Comparison of ENCODE assay signal across 9 cellular contexts in the genomic region with DNA sequence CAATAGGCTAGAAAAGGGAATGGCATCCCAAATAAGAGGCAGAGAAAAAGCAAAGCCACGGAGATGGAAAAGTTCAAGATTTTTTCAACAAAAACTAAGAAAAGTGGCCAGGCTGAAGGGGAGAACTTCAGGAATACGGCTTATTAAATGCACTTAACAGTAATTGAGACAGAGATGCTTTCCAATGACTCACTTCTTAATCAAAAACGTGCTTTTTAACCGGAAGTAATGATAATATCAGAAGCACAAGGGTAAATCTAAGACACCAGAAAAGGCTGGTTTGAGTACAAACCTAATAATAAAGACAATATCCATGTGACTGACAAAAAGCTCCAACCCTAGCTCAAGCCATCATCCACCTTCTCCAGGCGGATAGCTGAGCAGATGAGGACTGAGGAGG. TPM values are rescaled to one million over a fixed set of nuclear protein-coding genes. Genes with fewer than 3 reads are reported as not detected.
"Had no signal": no experiment of that assay in that cellular context is flagged by ENCODE, and none has a peak within 500 bp of the region (broad histone marks: within the 10 kb centered on the region; RNA-seq: fewer than 3 reads in every experiment).

No MANE protein-coding gene starts in this region.

- H3K27ac Mint-ChIP-seq: IgD-negative memory B cell had no signal

- ATAC-seq: HepG2, K562 had no signal

- H3K27ac ChIP-seq: HL-60 had no signal

- H3K4me3 ChIP-seq: K562 had no signal

- H3K9me3 Mint-ChIP-seq: IgD-negative memory B cell had no signal

- DNase-seq: IMR-90, KBM-7, KG1 had no signal

- H3K36me3 Mint-ChIP-seq: IgD-negative memory B cell had no signal

- H3K4me3 Mint-ChIP-seq: IgD-negative memory B cell had no signal

RNA-seq across cellular contexts. Expression of a gene that starts 24.8 kb away (rescaled TPM):
- total RNA-seq: HepG2, HT-29, HT1080 had no signal
- polyA plus RNA-seq: HepG2, IgD-negative memory B cell had no signal
